In genomic region chr1:236759252-236759859, GRCh38 we compare ENCODE assay signal across 8 cellular contexts. TPM values are rescaled to one million over a fixed set of nuclear protein-coding genes. Genes with fewer than 3 reads are reported as not detected.
DNase-seq lines count a peak whose midpoint lies in the region; ATAC-seq, FAIRE-seq and TF ChIP-seq lines count a peak whose summit lies in the region.

No MANE protein-coding gene starts in this region.

- no peak overlapping the region for H3K27ac ChIP-seq in WERI-Rb-1
- H3K27ac ChIP-seq in right atrium auricular region, result peak overlapping the region in 1 of 2 donors; percentile 22

- in situ Hi-C loops in KBM-7 (cut with MboI; ENCODE audit: low pct_unique_long_range_greater_than_20kb, low sequenced_read_pairs), result no loop called here

- no peaks in the 10 kb centered on the region for H3K36me3 Mint-ChIP-seq in stimulated activated effector memory CD8-positive, alpha-beta T cell treated with anti-CD3 and anti-CD28 coated beads, Interleukin-12 subunit alpha, Interleukin-12 subunit beta, amount 100 ng/mL, for 72 hours

- peak; percentile 43 for ATAC-seq in stimulated activated effector memory CD8-positive, alpha-beta T cell treated with anti-CD3 and anti-CD28 coated beads, Interleukin-12 subunit alpha, Interleukin-12 subunit beta, amount 100 ng/mL, for 72 hours

- FAIRE-seq in GM12891 (lab: Jason Lieb, UNC), result peak; percentile 69

- DNase-seq in BJ (ENCODE audit: low read depth) (no peak), GM12891 (ENCODE audit: insufficient read length, low spot score) (peak; percentile 24), KBM-7 (peak; percentile 77), WERI-Rb-1 (no peak), right atrium auricular region (ENCODE audit: low spot score) (no peak)
- no peak for DNase-seq in stimulated activated effector memory CD8-positive, alpha-beta T cell treated with anti-CD3 and anti-CD28 coated beads, Interleukin-12 subunit alpha, Interleukin-12 subunit beta, amount 100 ng/mL, for 72 hours (ENCODE audit: low spot score in 2 of 2)
- no peak for DNase-seq in stimulated activated CD4-positive, alpha-beta T cell treated with anti-CD3 and anti-CD28 coated beads, Interleukin-12 subunit alpha, Interleukin-12 subunit beta, amount 100 ng/mL, for 4 hours
- no peak for DNase-seq in activated CD4-positive, CD25-positive, alpha-beta regulatory T cell (lab: John Stamatoyannopoulos, UW)

- H3K4me3 ChIP-seq in BJ (ENCODE audit: low read depth, low read length), result no peak overlapping the region
- H3K4me3 ChIP-seq in WERI-Rb-1 (ENCODE audit: low read depth, low read length), result no peak overlapping the region
- H3K4me3 ChIP-seq in right atrium auricular region, result no peak overlapping the region

- TF ChIP-seq CTCF in BJ (IDR thresholded peaks at IDR 0.05; ENCODE audit: insufficient read depth, low read depth, low read length) (peak; percentile 68), WERI-Rb-1 (IDR thresholded peaks at IDR 0.05; ENCODE audit: low read depth, low read length) (peak; percentile 83), right atrium auricular region (IDR thresholded peaks at IDR 0.05) (peak; percentile 40 to 75)

- no peaks in the 10 kb centered on the region; the same call in 1 of the 2 replicates for H3K27me3 ChIP-seq in BJ (ENCODE audit: control insufficient read depth, insufficient read depth, low read length)
- H3K27me3 ChIP-seq in WERI-Rb-1 (ENCODE audit: insufficient read depth, low read depth, severe bottlenecking), result no peaks in the 10 kb centered on the region
- H3K27me3 ChIP-seq in right atrium auricular region, result no peaks in the 10 kb centered on the region

- no peak overlapping the region for H3K4me3 Mint-ChIP-seq in stimulated activated effector memory CD8-positive, alpha-beta T cell treated with anti-CD3 and anti-CD28 coated beads, Interleukin-12 subunit alpha, Interleukin-12 subunit beta, amount 100 ng/mL, for 72 hours

- no peak overlapping the region for H3K27ac Mint-ChIP-seq in stimulated activated effector memory CD8-positive, alpha-beta T cell treated with anti-CD3 and anti-CD28 coated beads, Interleukin-12 subunit alpha, Interleukin-12 subunit beta, amount 100 ng/mL, for 72 hours

- H3K36me3 ChIP-seq in BJ (ENCODE audit: control insufficient read depth, insufficient read depth, low read length), result no peaks in the 10 kb centered on the region
- no peaks in the 10 kb centered on the region for H3K36me3 ChIP-seq in WERI-Rb-1
- peaks cover 84% of the 10 kb centered on the region for H3K36me3 ChIP-seq in right atrium auricular region

- H3K4me1 Mint-ChIP-seq in stimulated activated effector memory CD8-positive, alpha-beta T cell treated with anti-CD3 and anti-CD28 coated beads, Interleukin-12 subunit alpha, Interleukin-12 subunit beta, amount 100 ng/mL, for 72 hours, result no peaks in the 10 kb centered on the region

- H3K9me3 ChIP-seq in WERI-Rb-1 (ENCODE audit: severe bottlenecking) (no peaks in the 10 kb centered on the region), right atrium auricular region (no peaks in the 10 kb centered on the region)

- H3K9me3 Mint-ChIP-seq in stimulated activated effector memory CD8-positive, alpha-beta T cell treated with anti-CD3 and anti-CD28 coated beads, Interleukin-12 subunit alpha, Interleukin-12 subunit beta, amount 100 ng/mL, for 72 hours, result no peaks in the 10 kb centered on the region

- H3K4me1 ChIP-seq in right atrium auricular region, result peaks cover 0 to 1% of the 10 kb centered on the region in 2 donors

- TF ChIP-seq POLR2A in GM12891 (IDR thresholded peaks at IDR 0.05; ENCODE audit: low read depth, low read length), result no peak

- CTCF ChIA-PET in BJ (lab: Yijun Ruan, JAX), result interaction anchor here (0.6 to 3.5 kb wide), 32 partner anchors 9 to 803 kb away, joined by 3 to 37 read pairs (median 5); partner anchors contain the start of genes HEATR1 and MTR

- POLR2A ChIA-PET in BJ (lab: Charles Lee), result no interaction called here

TF ChIP-seq in GM12891, 5 proteins besides CTCF, POLR2A, EP300 and RAD21:
- no peak for TF ChIP-seq TAF1 (IDR thresholded peaks at IDR 0.05; ENCODE audit: low read depth, low read length)
- TF ChIP-seq PAX5 (IDR thresholded peaks at IDR 0.05; ENCODE audit: insufficient read depth, low read length, severe bottlenecking), result no peak
- no peak for TF ChIP-seq SPI1 (IDR thresholded peaks at IDR 0.05; ENCODE audit: low read depth, low read length)
- TF ChIP-seq POU2F2 (IDR thresholded peaks at IDR 0.05; ENCODE audit: low read depth, low read length), result no peak
- TF ChIP-seq POLR2AphosphoS5 (IDR thresholded peaks at IDR 0.05; ENCODE audit: low read depth, low read length), result no peak

RNA-seq across cellular contexts. Expression of gene MTR, which starts 35.7 kb away (rescaled TPM):
- polyA plus RNA-seq in BJ (2011; rRNA removed), result 5.3 and 10.5 TPM in 2 replicates
- 12.2 and 17.4 TPM in 2 replicates for polyA minus RNA-seq in BJ (2011; rRNA and poly(A)+ RNA removed)
- 8.2 TPM for polyA plus RNA-seq in GM12891 (2012; ENCODE audit: low read depth, missing spikeins)
- total RNA-seq in right atrium auricular region, result 10 to 100 TPM; 21.8 to 30.4 TPM

Comparison
In these comparisons a context has a peak if more than half of its experiments do, and no peak if none do; other contexts are left out.
1. DNase-seq: peak in GM12891 (single experiment) and KBM-7 (single experiment); none in BJ (single experiment), WERI-Rb-1 (single experiment), right atrium auricular region (single experiment), stimulated activated effector memory CD8-positive, alpha-beta T cell treated with anti-CD3 and anti-CD28 coated beads, Interleukin-12 subunit alpha, Interleukin-12 subunit beta, amount 100 ng/mL, for 72 hours (0 of 2), stimulated activated CD4-positive, alpha-beta T cell treated with anti-CD3 and anti-CD28 coated beads, Interleukin-12 subunit alpha, Interleukin-12 subunit beta, amount 100 ng/mL, for 4 hours (single experiment) and activated CD4-positive, CD25-positive, alpha-beta regulatory T cell (0 of 4).
2. Peak in every context shown above with its lines, with median percentiles within 50 percentile points of each other: CTCF ChIP-seq.